8 cellular contexts compared by ENCODE assay signal in the genomic region with DNA sequence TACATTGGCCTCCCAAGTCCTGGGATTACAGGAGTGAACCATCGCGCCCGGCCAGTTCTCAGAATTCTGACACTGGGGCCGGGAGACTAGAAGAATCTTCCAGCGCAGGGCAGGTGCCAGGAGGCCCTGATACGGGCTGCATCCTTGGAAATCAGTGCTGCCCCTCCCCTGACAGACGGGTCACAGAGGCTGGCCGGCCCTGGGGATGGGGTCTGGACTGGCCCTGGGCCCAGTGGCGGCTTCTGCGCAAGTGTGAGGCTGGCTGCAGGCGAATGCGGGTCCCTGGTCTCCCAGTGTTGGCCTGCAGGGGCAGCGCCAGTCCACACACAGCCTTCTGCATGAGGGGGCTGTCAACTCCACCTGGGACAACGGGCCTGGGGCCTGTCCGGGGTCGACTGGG. TPM values are rescaled to one million over a fixed set of nuclear protein-coding genes. Genes with fewer than 3 reads are reported as not detected.
DNase-seq lines count a peak whose midpoint lies in the region; ATAC-seq lines count a peak whose summit lies in the region.

No MANE protein-coding gene starts in this region.

- no peak for ATAC-seq in stimulated activated naive CD8-positive, alpha-beta T cell treated with anti-CD3 and anti-CD28 coated beads, Interleukin-15, Interleukin-2, amounts not matched to agents 100 U/mL and 50 U/mL, for 24 hours

- peak overlapping the region; percentile 75 for H3K4me3 Mint-ChIP-seq in activated CD4-positive, alpha-beta memory T cell treated with anti-CD3 and anti-CD28 coated beads for 36 hours

- intact Hi-C loops in activated CD4-positive, alpha-beta memory T cell treated with anti-CD3 and anti-CD28 coated beads for 36 hours (cut with micrococcal nuclease): loop anchor here (2.0 to 10.0 kb wide), 5 partner anchors 51 to 184 kb away; partner anchors contain the start of genes MRNIP and RNF130

- H3K4me1 Mint-ChIP-seq in activated CD4-positive, alpha-beta memory T cell treated with anti-CD3 and anti-CD28 coated beads for 36 hours (ENCODE audit: low read depth): peaks cover 14% of the 10 kb centered on the region

- H3K27ac Mint-ChIP-seq in activated CD4-positive, alpha-beta memory T cell treated with anti-CD3 and anti-CD28 coated beads for 36 hours: no peak overlapping the region

- no peaks in the 10 kb centered on the region for H3K27me3 Mint-ChIP-seq in activated CD4-positive, alpha-beta memory T cell treated with anti-CD3 and anti-CD28 coated beads for 36 hours

- POLR2A ChIA-PET in activated CD4-positive, alpha-beta memory T cell treated with anti-CD3 and anti-CD28 coated beads for 36 hours (lab: Charles Lee): no interaction called here

- no peaks in the 10 kb centered on the region for H3K9me3 Mint-ChIP-seq in activated CD4-positive, alpha-beta memory T cell treated with anti-CD3 and anti-CD28 coated beads for 36 hours

- H3K36me3 Mint-ChIP-seq in activated CD4-positive, alpha-beta memory T cell treated with anti-CD3 and anti-CD28 coated beads for 36 hours: no peaks in the 10 kb centered on the region

- DNase-seq in NCI-H146 (lab: John Stamatoyannopoulos, UW) (peak; percentile 24), NCI-H146 treated with DMSO at 0.1 percent for 48 hours (lab: John Stamatoyannopoulos, UW; ENCODE audit: unreplicated experiment) (no peak), iPS DF 19.7 (ENCODE audit: low read depth, low spot score) (peak; percentile 42), NCI-H510A treated with DMSO at 0.1 percent for 48 hours (lab: John Stamatoyannopoulos, UW) (no peak), globus pallidus (ENCODE audit: low spot score) (no peak), NCI-H82 (lab: John Stamatoyannopoulos, UW) (no peak)
- DNase-seq in activated CD4-positive, alpha-beta memory T cell treated with anti-CD3 and anti-CD28 coated beads for 36 hours: no peak
- DNase-seq in stimulated activated naive CD8-positive, alpha-beta T cell treated with anti-CD3 and anti-CD28 coated beads, Interleukin-15, Interleukin-2, amounts not matched to agents 100 U/mL and 50 U/mL, for 24 hours: peak; percentile 21

- CTCF ChIA-PET in activated CD4-positive, alpha-beta memory T cell treated with anti-CD3 and anti-CD28 coated beads for 36 hours (lab: Charles Lee): interaction anchor here (0.8 to 1.6 kb wide), 3 partner anchors 107 to 278 kb away, joined by 3 to 6 read pairs (median 3); no protein-coding TSS in a partner anchor

RNA-seq across cellular contexts. Expression of gene TBC1D9B, which starts 0.8 kb away (rescaled TPM):
- 10 to 100 TPM; 59.0 to 62.8 TPM for total RNA-seq in activated CD4-positive, alpha-beta memory T cell treated with anti-CD3 and anti-CD28 coated beads for 36 hours

RNA-seq across cellular contexts. Expression of gene MRNIP, which starts 49.9 kb away (rescaled TPM):
- 10 to 100 TPM; 19.8 to 24.9 TPM for total RNA-seq in activated CD4-positive, alpha-beta memory T cell treated with anti-CD3 and anti-CD28 coated beads for 36 hours

Comparison
In these comparisons a context has a peak if more than half of its experiments do, and no peak if none do; other contexts are left out.
1. DNase-seq: peak in NCI-H146 (single experiment), iPS DF 19.7 (single experiment) and stimulated activated naive CD8-positive, alpha-beta T cell treated with anti-CD3 and anti-CD28 coated beads, Interleukin-15, Interleukin-2, amounts not matched to agents 100 U/mL and 50 U/mL, for 24 hours (single experiment); none in NCI-H146 treated with DMSO at 0.1 percent for 48 hours (single experiment), activated CD4-positive, alpha-beta memory T cell treated with anti-CD3 and anti-CD28 coated beads for 36 hours (single experiment), NCI-H510A treated with DMSO at 0.1 percent for 48 hours (single experiment), globus pallidus (single experiment) and NCI-H82 (single experiment).